Comparison of ENCODE assay signal across 7 cellular contexts in genomic region chr22:46250035-46250782, GRCh38. TPM values are rescaled to one million over a fixed set of nuclear protein-coding genes. Genes with fewer than 3 reads are reported as not detected.
DNase-seq lines count a peak whose midpoint lies in the region; ATAC-seq and TF ChIP-seq lines count a peak whose summit lies in the region.

TSS of gene CDPF1 (minus strand) at chr22:46250293. CDS start at chr22:46248284, 2,009 bp downstream.

- peaks cover 6% of the 10 kb centered on the region for H3K4me1 ChIP-seq in hepatocyte (ENCODE audit: insufficient read depth)

- peak; percentile 97 for DNase-seq in GM13976 (ENCODE audit: low spot score)
- peak; percentile 24 for DNase-seq in NCI-H128 (lab: John Stamatoyannopoulos, UW; ENCODE audit: unreplicated experiment)
- peak; percentile 94 for DNase-seq in T-helper 2 cell treated with Interferon-gamma antibody and Interleukin-4, amounts not matched to agents 5 μg/mL and 100 μg/mL, for 36 hours (ENCODE audit: low spot score)
- peak; percentile 18 for DNase-seq in astrocyte of the cerebellum (ENCODE audit: low read depth)
- peak; percentile 93 for DNase-seq in hepatocyte (ENCODE audit: low spot score)
- DNase-seq in retina = peak; percentile 94

- in situ Hi-C loops in GM13976 (cut with MboI; ENCODE audit: low sequenced_read_pairs, unreplicated experiment) (no loop called here), astrocyte of the cerebellum (cut with HindIII; ENCODE audit: low sequenced_read_pairs) (no loop called here)

- ATAC-seq in HG02759 (IDR thresholded peaks at IDR 0.05; ENCODE audit: unreplicated experiment) = peak; percentile 89

- peak within 1 kb of the TSS; percentile 98 for H2AFZ ChIP-seq in hepatocyte

- H3K27me3 ChIP-seq in hepatocyte = no peaks in the 10 kb centered on the region

- H3K4me2 ChIP-seq in hepatocyte = peak within 1 kb of the TSS; percentile 99

- H3K27ac Mint-ChIP-seq in T-helper 2 cell treated with Interferon-gamma antibody and Interleukin-4, amounts not matched to agents 5 μg/mL and 100 μg/mL, for 36 hours = peak within 1 kb of the TSS; percentile 80

- peaks cover 7% of the 10 kb centered on the region for H3K36me3 Mint-ChIP-seq in T-helper 2 cell treated with Interferon-gamma antibody and Interleukin-4, amounts not matched to agents 5 μg/mL and 100 μg/mL, for 36 hours (ENCODE audit: low read depth)

- H3K36me3 ChIP-seq in hepatocyte (replicated peaks; ENCODE audit: insufficient read depth, low read depth) = no peaks in the 10 kb centered on the region

- WGBS in hepatocyte (ENCODE audit: low lambda C conversion rate, missing lambda C conversion rate) = 5% methylated on average over 76 of the region's 89 CpGs

- H3K9me3 ChIP-seq in hepatocyte (ENCODE audit: low read depth) = no peaks in the 10 kb centered on the region

- H3K4me1 Mint-ChIP-seq in T-helper 2 cell treated with Interferon-gamma antibody and Interleukin-4, amounts not matched to agents 5 μg/mL and 100 μg/mL, for 36 hours (ENCODE audit: low read depth) = peaks cover 22% of the 10 kb centered on the region

- H3K4me3 Mint-ChIP-seq in T-helper 2 cell treated with Interferon-gamma antibody and Interleukin-4, amounts not matched to agents 5 μg/mL and 100 μg/mL, for 36 hours = peak within 1 kb of the TSS; percentile 84

- no peaks in the 10 kb centered on the region for H3K9me2 ChIP-seq in hepatocyte (replicated peaks; ENCODE audit: insufficient read depth)

- H3K79me2 ChIP-seq in hepatocyte = peaks cover 6% of the 10 kb centered on the region

- no peaks in the 10 kb centered on the region for H4K20me1 ChIP-seq in hepatocyte (ENCODE audit: insufficient read depth, poor library complexity, severe bottlenecking)

- no peak for TF ChIP-seq CTCF in GM13976 (IDR thresholded peaks at IDR 0.05; ENCODE audit: borderline replicate concordance, control extremely low read depth, extremely low read depth, insufficient read depth, missing control alignments)
- no peak for TF ChIP-seq CTCF in astrocyte of the cerebellum (IDR thresholded peaks at IDR 0.05; ENCODE audit: low read depth, low read length, missing control alignments)
- no peak for TF ChIP-seq CTCF in hepatocyte (IDR thresholded peaks at IDR 0.05; ENCODE audit: poor library complexity)

- H3K9me3 Mint-ChIP-seq in T-helper 2 cell treated with Interferon-gamma antibody and Interleukin-4, amounts not matched to agents 5 μg/mL and 100 μg/mL, for 36 hours = no peaks in the 10 kb centered on the region

- H3K27me3 Mint-ChIP-seq in T-helper 2 cell treated with Interferon-gamma antibody and Interleukin-4, amounts not matched to agents 5 μg/mL and 100 μg/mL, for 36 hours (ENCODE audit: low read depth) = no peaks in the 10 kb centered on the region

- H3K4me3 ChIP-seq in astrocyte of the cerebellum (ENCODE audit: low read depth, low read length) (peak within 1 kb of the TSS; percentile 79), hepatocyte (peak within 1 kb of the TSS; percentile 88)

- peak within 1 kb of the TSS; percentile 88 for H3K27ac ChIP-seq in hepatocyte

RNA-seq across cellular contexts. Expression of gene CDPF1, which starts in this region (rescaled TPM):
- total RNA-seq in hepatocyte = 11.1 and 13.6 TPM in 2 replicates
- 8.2 and 16.7 TPM in 2 replicates for polyA plus RNA-seq in hepatocyte

Comparison
In these comparisons a context has a peak if more than half of its experiments do, and no peak if none do; other contexts are left out.
1. Peak in every context shown above with its lines: DNase-seq, ATAC-seq, H3K4me3 ChIP-seq and H3K27ac ChIP-seq.
2. DNase-seq: peak in every context shown above with its lines; median percentile 97 in GM13976; 94 in T-helper 2 cell treated with Interferon-gamma antibody and Interleukin-4, amounts not matched to agents 5 μg/mL and 100 μg/mL, for 36 hours; 94 in retina; 93 in hepatocyte; 24 in NCI-H128; 18 in astrocyte of the cerebellum.